ENCODE assay signal across 8 cellular contexts in genomic region chr17:56939869-56940484, GRCh38. TPM values are rescaled to one million over a fixed set of nuclear protein-coding genes. Genes with fewer than 3 reads are reported as not detected.
DNase-seq lines count a peak whose midpoint lies in the region; ATAC-seq and TF ChIP-seq lines count a peak whose summit lies in the region.

No MANE protein-coding gene starts in this region.

- H3K27ac ChIP-seq in hepatocyte: no peak overlapping the region
- peak overlapping the region in 2 of 8 donors; percentile 13 to 40 for H3K27ac ChIP-seq in spleen

- DNase-seq in G401 (ENCODE audit: low spot score) (peak; percentile 55), NCI-H69 (lab: John Stamatoyannopoulos, UW) (peak; percentile 71), amniotic stem cell (lab: John Stamatoyannopoulos, UW) (peak; percentile 9), hepatocyte (ENCODE audit: low spot score) (peak; percentile 71), spleen (no peak), islet precursor cell (no peak), HPDE6-E6E7 (ENCODE audit: extremely low spot score) (no peak)

- H3K9me3 ChIP-seq in hepatocyte (ENCODE audit: low read depth) (no peaks in the 10 kb centered on the region), spleen (no peaks in the 10 kb centered on the region)

- H3K36me3 ChIP-seq in hepatocyte (replicated peaks; ENCODE audit: insufficient read depth, low read depth) (peaks cover 8% of the 10 kb centered on the region), spleen (peaks cover 0 to 100% (median 77%) of the 10 kb centered on the region in 6 donors)

- peak; percentile 65 for TF ChIP-seq CTCF in hepatocyte (IDR thresholded peaks at IDR 0.05; ENCODE audit: poor library complexity)
- peak; percentile 45 to 79 (median 75) for TF ChIP-seq CTCF in spleen (IDR thresholded peaks at IDR 0.05 in 8 of 11, conservative IDR thresholded peaks at IDR 0.05 in 3 of 11)

- H2AFZ ChIP-seq in hepatocyte: no peak overlapping the region

- H3K79me2 ChIP-seq in hepatocyte: no peaks in the 10 kb centered on the region

- H3K4me2 ChIP-seq in hepatocyte: no peak overlapping the region

- ATAC-seq in HG02938 (IDR thresholded peaks at IDR 0.05; ENCODE audit: unreplicated experiment): peak; percentile 67

- intact Hi-C loops in spleen (cut with DNase I; ENCODE audit: low total_unique reads): loop anchor here (5.0 kb wide), 1 partner anchor 123 kb away; no protein-coding TSS in a partner anchor

- H3K9me2 ChIP-seq in hepatocyte (replicated peaks; ENCODE audit: insufficient read depth): no peaks in the 10 kb centered on the region

- WGBS in hepatocyte (ENCODE audit: low lambda C conversion rate, missing lambda C conversion rate): 62% methylated on average over 11 of the region's 11 CpGs
- 46 to 56% (median 52%) methylated on average over 11 of the region's 11 CpGs for WGBS in spleen, 5 donors

- H3K27me3 ChIP-seq in hepatocyte (no peaks in the 10 kb centered on the region), spleen (replicated peaks in 1 of 7) (no peaks in the 10 kb centered on the region)

- H3K4me3 ChIP-seq in hepatocyte (no peak overlapping the region), spleen (no peak overlapping the region)

- no peak for TF ChIP-seq POLR2A in spleen (IDR thresholded peaks at IDR 0.05)

- H3K4me1 ChIP-seq in hepatocyte (ENCODE audit: insufficient read depth) (no peaks in the 10 kb centered on the region), spleen (peaks cover 0 to 13% (median 5%) of the 10 kb centered on the region in 6 donors)

- H4K20me1 ChIP-seq in hepatocyte (ENCODE audit: insufficient read depth, poor library complexity, severe bottlenecking): no peaks in the 10 kb centered on the region

- in situ Hi-C loops in G401 (cut with HindIII; ENCODE audit: low sequenced_read_pairs): no loop called here

RNA-seq across cellular contexts. Expression of gene COIL, which starts 20.9 kb away (rescaled TPM):
- total RNA-seq in G401 (2014; rRNA removed; shearing (Covaris generic)): 14.4 and 25.3 TPM in 2 replicates
- total RNA-seq in hepatocyte (19.8 and 21.0 TPM in 2 replicates), spleen (10 to 100 TPM; 11.9 to 22.7 (median 15.2) TPM)
- polyA plus RNA-seq in hepatocyte (12.9 and 18.4 TPM in 2 replicates), spleen (10 to 100 TPM; 10.0 to 12.6 (median 10.8) TPM)

RNA-seq across cellular contexts. Expression of gene TRIM25, which starts 26.1 kb away (rescaled TPM):
- 5.6 and 10.5 TPM in 2 replicates for total RNA-seq in G401 (2014; rRNA removed; shearing (Covaris generic))
- total RNA-seq in hepatocyte (24.6 and 26.3 TPM in 2 replicates), spleen (100 to 1,000 TPM in 6 of 7 donors, 10 to 100 TPM in 1; 99.8 to 168 (median 139) TPM)
- polyA plus RNA-seq in hepatocyte (9.1 and 11.4 TPM in 2 replicates), spleen (10 to 100 TPM; 13.8 to 34.1 (median 15.0) TPM)

RNA-seq across cellular contexts. Expression of gene SCPEP1, which starts 38.0 kb away (rescaled TPM):
- 44.5 and 56.9 TPM in 2 replicates for total RNA-seq in G401 (2014; rRNA removed; shearing (Covaris generic))
- total RNA-seq in hepatocyte (68.3 and 81.2 TPM in 2 replicates), spleen (100 to 1,000 TPM in 4 of 7 donors, 10 to 100 TPM in 3; 74.4 to 127 (median 100) TPM)
- polyA plus RNA-seq in hepatocyte (86.7 and 90.5 TPM in 2 replicates), spleen (10 to 100 TPM; 75.1 to 95.4 (median 88.5) TPM)

Comparison
In these comparisons a context has a peak if more than half of its experiments do, and no peak if none do; other contexts are left out.
1. DNase-seq: peak in G401 (single experiment), NCI-H69 (single experiment), amniotic stem cell (single experiment) and hepatocyte (single experiment); none in spleen (single experiment), islet precursor cell (single experiment) and HPDE6-E6E7 (single experiment).